ENCODE assay signal across 35 cellular contexts in genomic region chr4:7575426-7575825, GRCh38.
DNase-seq lines count a peak whose midpoint lies in the region; ATAC-seq, FAIRE-seq and TF ChIP-seq lines count a peak whose summit lies in the region.
"Had no signal": no experiment of that assay in that cellular context is flagged by ENCODE, and none has a peak within 500 bp of the region (broad histone marks: within the 10 kb centered on the region; RNA-seq: fewer than 3 reads in every experiment).

No MANE protein-coding gene starts in this region.

- H3K27ac ChIP-seq in HepG2 (ENCODE audit: extremely low read length, insufficient read depth, low read length) (no peak overlapping the region), right lobe of liver (no peak overlapping the region), IMR-90 (ENCODE audit: insufficient read depth, low read length) (no peak overlapping the region), K562 (ENCODE audit: extremely low read depth, low read depth, low read length) (no peak overlapping the region)
- H3K27ac ChIP-seq: 22Rv1; A549; BLaER1; BLaER1 treated with 17β-estradiol and CSF1 and Interleukin-3, amounts not matched to agents 10 nM and 100 nM; C4-2B had no signal

- H3K27me3 Mint-ChIP-seq in WTC11 (ENCODE audit: low read depth) = peaks cover 14% of the 10 kb centered on the region
- H3K27me3 Mint-ChIP-seq: B cell had no signal

- H3K4me2 ChIP-seq in HepG2 (ENCODE audit: low read depth, low read length) (no peak overlapping the region), IMR-90 (ENCODE audit: low read depth, low read length) (no peak overlapping the region), K562 (ENCODE audit: insufficient read depth, low read length) (no peak overlapping the region)
- H3K4me2 ChIP-seq: A549 had no signal

- no peak for TF ChIP-seq RAD21 in HepG2 (CRISPR knock-in tag; IDR thresholded peaks at IDR 0.05)
- TF ChIP-seq RAD21 in IMR-90 (IDR thresholded peaks at IDR 0.05; ENCODE audit: low read length) = no peak
- no peak for TF ChIP-seq RAD21 in K562 (CRISPR knock-in tag; conservative IDR thresholded peaks at IDR 0.05 in 1 of 2, IDR thresholded peaks at IDR 0.05 in 1 of 2)

- no peak overlapping the region for H2BK5ac ChIP-seq in IMR-90 (ENCODE audit: low read depth, low read length, poor library complexity, severe bottlenecking)

- no peak overlapping the region for H3K4me3 Mint-ChIP-seq in WTC11
- H3K4me3 Mint-ChIP-seq: B cell; CD14-positive monocyte; CD4-positive, alpha-beta memory T cell; CD4-positive, alpha-beta T cell; CD4-positive, CD25-positive, alpha-beta regulatory T cell; CD8-positive, alpha-beta memory T cell; CD8-positive, alpha-beta T cell had no signal

- dilution Hi-C loops in IMR-90 (cut with HindIII; ENCODE audit: low sequenced_read_pairs, unreplicated experiment) = no loop called here

- H3K36me3 ChIP-seq in HepG2 (replicated peaks in 1 of 2; ENCODE audit: control insufficient read depth in 1 of 2, insufficient read depth in 2 of 2, low read length in 2 of 2) (no peaks in the 10 kb centered on the region; a peak in 1 of 5 replicates), right lobe of liver (no peaks in the 10 kb centered on the region), IMR-90 (ENCODE audit: control insufficient read depth, insufficient read depth, low read length) (no peaks in the 10 kb centered on the region), K562 (ENCODE audit: control insufficient read depth, insufficient read depth, low read length) (no peaks in the 10 kb centered on the region)
- H3K36me3 ChIP-seq: BE2C had no signal

- no peak for FAIRE-seq in HepG2 (lab: Jason Lieb, UNC)
- no peak for FAIRE-seq in K562 (lab: Jason Lieb, UNC)
- FAIRE-seq: A204.1, A549, D721Med had no signal

- H3K4me1 Mint-ChIP-seq in WTC11 = peaks cover 10% of the 10 kb centered on the region
- H3K4me1 Mint-ChIP-seq: B cell; CD14-positive monocyte; CD4-positive, alpha-beta memory T cell; CD4-positive, CD25-positive, alpha-beta regulatory T cell; CD8-positive, alpha-beta memory T cell had no signal

- no TSS peak for BruUV-seq in HepG2 (replicated peaks; lab: Mats Ljungman, UMichigan)
- BruUV-seq in IMR-90 (replicated peaks; lab: Mats Ljungman, UMichigan) = no TSS peak
- no TSS peak for BruUV-seq in K562 (replicated peaks; lab: Mats Ljungman, UMichigan)

- no peak overlapping the region for H2AK9ac ChIP-seq in IMR-90 (replicated peaks; ENCODE audit: low read depth, low read length, poor library complexity)

- H3K36me3 Mint-ChIP-seq in WTC11 = peaks cover 33% of the 10 kb centered on the region
- H3K36me3 Mint-ChIP-seq: CD8-positive, alpha-beta T cell had no signal

- H3K14ac ChIP-seq in IMR-90 (replicated peaks; ENCODE audit: low read depth, low read length) = no peak overlapping the region

- intact Hi-C loops in HepG2 (cut with micrococcal nuclease; ENCODE audit: unreplicated experiment) (no loop called here), right lobe of liver (cut with DNase I) (no loop called here), IMR-90 (cut with micrococcal nuclease) (no loop called here), K562 (cut with micrococcal nuclease) (no loop called here)

- no peak overlapping the region for H4K91ac ChIP-seq in IMR-90 (ENCODE audit: insufficient read depth, low read depth, low read length)

- TF ChIP-seq POLR2A in HepG2 (IDR thresholded peaks at IDR 0.05; ENCODE audit: insufficient read depth in 1 of 2, low read depth in 2 of 2, low read length in 2 of 2) (no peak), right lobe of liver (IDR thresholded peaks at IDR 0.05) (no peak), IMR-90 (IDR thresholded peaks at IDR 0.05; ENCODE audit: low read depth, low read length) (no peak), K562 (conservative IDR thresholded peaks at IDR 0.05) (no peak)

- no peaks in the 10 kb centered on the region for H3K9me1 ChIP-seq in IMR-90 (ENCODE audit: insufficient read depth, low read length)
- H3K9me1 ChIP-seq in K562 (ENCODE audit: control insufficient read depth, insufficient read depth, low read length) = no peaks in the 10 kb centered on the region

- in situ Hi-C loops in HepG2 (cut with HindIII; ENCODE audit: extremely low pct_ligation_motif_present, low pct_unique_long_range_greater_than_20kb) (no loop called here), IMR-90 (cut with MboI; ENCODE audit: low sequenced_read_pairs) (no loop called here), K562 (cut with MboI) (no loop called here)

- no peaks in the 10 kb centered on the region for H3K27me3 ChIP-seq in HepG2 (ENCODE audit: control insufficient read depth in 1 of 2, insufficient read depth in 2 of 2, low read length in 2 of 2)
- no peaks in the 10 kb centered on the region for H3K27me3 ChIP-seq in right lobe of liver
- peaks cover 6% of the 10 kb centered on the region for H3K27me3 ChIP-seq in IMR-90 (ENCODE audit: control insufficient read depth, insufficient read depth, low read length)
- 0 out of 5 replicates have a peak, but pooled peaks cover 0 to 3% of the 10 kb centered on the region in 2 experiments for H3K27me3 ChIP-seq in K562 (ENCODE audit: control insufficient read depth in 2 of 2, insufficient read depth in 2 of 2, low read length in 2 of 2)
- H3K27me3 ChIP-seq: BE2C; BLaER1; BLaER1 treated with 17β-estradiol and CSF1 and Interleukin-3, amounts not matched to agents 10 nM and 100 nM had no signal

- no peak overlapping the region for H3K9ac ChIP-seq in HepG2 (ENCODE audit: insufficient read depth, low read depth, low read length)
- H3K9ac ChIP-seq in IMR-90 (ENCODE audit: low read depth, low read length) = no peak overlapping the region
- H3K9ac ChIP-seq in K562 (ENCODE audit: insufficient read depth in 1 of 2, low read depth in 2 of 2, low read length in 2 of 2) = no peak overlapping the region
- H3K9ac ChIP-seq: BLaER1; BLaER1 treated with 17β-estradiol and CSF1 and Interleukin-3, amounts not matched to agents 10 nM and 100 nM had no signal

- no peak overlapping the region for H4K8ac ChIP-seq in IMR-90 (ENCODE audit: low read depth in 2 of 2, low read length in 2 of 2)

- H2BK20ac ChIP-seq in IMR-90 (ENCODE audit: low read depth, low read length) = no peak overlapping the region

- WGBS in HepG2 (ENCODE audit: low lambda C conversion rate) = 46% methylated on average over 6 of the region's 6 CpGs
- WGBS in right lobe of liver (ENCODE audit: insufficient coverage, low coverage, low lambda C conversion rate, missing lambda C conversion rate) = 64% methylated on average over 6 of the region's 6 CpGs
- 50% methylated on average over 2 of the region's 6 CpGs; no CpG with 5 or more reads in 1 of the 2 experiments for WGBS in IMR-90 (ENCODE audit: extremely low coverage in 2 of 2, insufficient read length in 1 of 2), 2 experiments
- WGBS in K562 (ENCODE audit: insufficient coverage, low coverage, missing lambda C conversion rate) = 0% methylated on average over 6 of the region's 6 CpGs

- TF ChIP-seq EP300 in HepG2 (IDR thresholded peaks at IDR 0.05; ENCODE audit: low read depth in 2 of 2, low read length in 2 of 2) (no peak), HepG2 (CRISPR knock-in tag; IDR thresholded peaks at IDR 0.05; ENCODE audit: borderline replicate concordance) (no peak), K562 (IDR thresholded peaks at IDR 0.05; ENCODE audit: low read length) (no peak)

- no peak overlapping the region for H2AK5ac ChIP-seq in IMR-90 (ENCODE audit: low read depth, low read length)

- no peaks in the 10 kb centered on the region for H3K79me1 ChIP-seq in IMR-90 (ENCODE audit: low read depth in 1 of 2, low read length in 2 of 2)

- no peak overlapping the region for H4K5ac ChIP-seq in IMR-90 (ENCODE audit: low read depth, low read length)

- H3K27ac Mint-ChIP-seq in WTC11 = no peak overlapping the region
- H3K27ac Mint-ChIP-seq: B cell; CD14-positive monocyte; CD4-positive, alpha-beta memory T cell; CD4-positive, alpha-beta T cell; CD8-positive, alpha-beta memory T cell; CD8-positive, alpha-beta T cell had no signal

- H3K9me3 ChIP-seq in HepG2 (ENCODE audit: low read length) (peaks cover 46% of the 10 kb centered on the region), right lobe of liver (peaks cover 0 to 18% (median 6%) of the 10 kb centered on the region in 4 donors), IMR-90 (ENCODE audit: control insufficient read depth, insufficient read depth, low read length) (peaks cover 54% of the 10 kb centered on the region), K562 (replicated peaks; ENCODE audit: control insufficient read depth, insufficient read depth, low read depth, low read length) (no peaks in the 10 kb centered on the region)

- H3K79me2 ChIP-seq in HepG2 (ENCODE audit: insufficient read depth, low read length) = no peaks in the 10 kb centered on the region
- no peaks in the 10 kb centered on the region for H3K79me2 ChIP-seq in K562 (ENCODE audit: control insufficient read depth, insufficient read depth, low read length)

- H2AFZ ChIP-seq in HepG2 (ENCODE audit: low read length) = no peak overlapping the region
- no peak overlapping the region for H2AFZ ChIP-seq in IMR-90 (replicated peaks; ENCODE audit: low read length, poor library complexity)
- H2AFZ ChIP-seq in K562 (ENCODE audit: low read depth, low read length) = no peak overlapping the region

- no peak for DNase-seq in HepG2 (ENCODE audit: low spot score)
- DNase-seq in right lobe of liver = no peak
- no peak for DNase-seq in IMR-90
- DNase-seq in K562 (ENCODE audit: extremely low read depth in 1 of 4, low spot score in 3 of 4) = no peak
- no peak for DNase-seq in AG08396 (ENCODE audit: low spot score)
- no peak for DNase-seq in WTC11 (ENCODE audit: low spot score)
- DNase-seq: 8988T; ACHN; AML-193; BE2C; C1 segment of cervical spinal cord; Caco-2; Calu3; CD4-positive, alpha-beta memory T cell; CD4-positive, alpha-beta T cell; CD4-positive, CD25-positive, alpha-beta regulatory T cell; CD8-positive, alpha-beta memory T cell; CD8-positive, alpha-beta T cell; COR-L47; DMS 273 treated with DMSO at 0.1 percent for 48 hours; DMS153; DMS53; DMS79; DMS79 treated with DMSO at 0.1 percent for 48 hours; DND-41; EL had no signal

- no peak overlapping the region for H3K23ac ChIP-seq in IMR-90 (ENCODE audit: low read depth, low read length)

- H3K56ac ChIP-seq in IMR-90 (ENCODE audit: extremely low read depth, insufficient read depth, low read length) = no peak overlapping the region

- TF ChIP-seq CTCF in HepG2 (CRISPR knock-in tag; IDR thresholded peaks at IDR 0.05) = no peak
- no peak for TF ChIP-seq CTCF in right lobe of liver (IDR thresholded peaks at IDR 0.05)
- TF ChIP-seq CTCF in IMR-90 (conservative IDR thresholded peaks at IDR 0.05; ENCODE audit: low read depth, low read length) = no peak
- TF ChIP-seq CTCF in K562 (IDR thresholded peaks at IDR 0.05 in 2 of 3, conservative IDR thresholded peaks at IDR 0.05 in 1 of 3; ENCODE audit: insufficient read depth in 2 of 3, low read depth in 1 of 3, low read length in 3 of 3) = no peak
- no peak for TF ChIP-seq CTCF in WTC11 (IDR thresholded peaks at IDR 0.05)

- no peak overlapping the region for H3K4ac ChIP-seq in IMR-90 (ENCODE audit: low read depth, low read length)

- no peak overlapping the region for H2BK120ac ChIP-seq in IMR-90 (ENCODE audit: low read depth, low read length)

- CTCF ChIA-PET in HepG2 (lab: Yijun Ruan, JAX; ENCODE audit: low intra/inter-chr PET ratio, low total read pairs) = no interaction called here
- CTCF ChIA-PET in IMR-90 (lab: Yijun Ruan, JAX) = no interaction called here
- CTCF ChIA-PET in K562 (lab: Yijun Ruan, JAX; ENCODE audit: low intra/inter-chr PET ratio) = no interaction called here
- CTCF ChIA-PET in WTC11 (lab: Charles Lee) = no interaction called here

- POLR2A ChIA-PET in HepG2 (lab: Yijun Ruan, JAX) (no interaction called here), IMR-90 (lab: Charles Lee; ENCODE audit: unreplicated experiment) (no interaction called here), K562 (lab: Yijun Ruan, JAX) (no interaction called here), WTC11 (lab: Charles Lee) (no interaction called here)

- H3K9me3 Mint-ChIP-seq in WTC11 = peaks cover 43% of the 10 kb centered on the region

- peaks cover 7% of the 10 kb centered on the region; the same call in 1 of the 2 replicates for H3K4me1 ChIP-seq in HepG2 (ENCODE audit: insufficient read depth, low read length)
- H3K4me1 ChIP-seq in right lobe of liver = no peaks in the 10 kb centered on the region
- no peaks in the 10 kb centered on the region for H3K4me1 ChIP-seq in IMR-90 (ENCODE audit: control insufficient read depth, insufficient read depth, low read length)
- no peaks in the 10 kb centered on the region for H3K4me1 ChIP-seq in K562 (replicated peaks in 1 of 2; ENCODE audit: control insufficient read depth in 2 of 2, insufficient read depth in 2 of 2, low read length in 2 of 2)
- H3K4me1 ChIP-seq: A549, BE2C, Caco-2 had no signal

- no peak overlapping the region for H3K18ac ChIP-seq in IMR-90 (ENCODE audit: low read depth, low read length)

- H3K4me3 ChIP-seq in HepG2 (replicated peaks in 1 of 3; ENCODE audit: insufficient read depth in 1 of 3, low read depth in 2 of 3, low read length in 3 of 3) (no peak overlapping the region), right lobe of liver (no peak overlapping the region), IMR-90 (ENCODE audit: insufficient read depth, low read depth, low read length) (no peak overlapping the region), K562 (no peak overlapping the region)
- H3K4me3 ChIP-seq: A549 had no signal

- ATAC-seq in HepG2 (no peak), right lobe of liver (no peak), IMR-90 (ENCODE audit: low read depth) (no peak), K562 (no peak), WTC11 (no peak)
- ATAC-seq: A549; CD8-positive, alpha-beta T cell had no signal

- no peak overlapping the region for H2BK15ac ChIP-seq in IMR-90 (ENCODE audit: low read depth, low read length)

- H4K20me1 ChIP-seq in HepG2 (ENCODE audit: insufficient read depth, low read length) (no peaks in the 10 kb centered on the region), IMR-90 (ENCODE audit: insufficient read depth, low read length) (no peaks in the 10 kb centered on the region), K562 (replicated peaks; ENCODE audit: control insufficient read depth, insufficient read depth, low read length) (no peaks in the 10 kb centered on the region)
- H4K20me1 ChIP-seq: BLaER1 treated with 17β-estradiol and CSF1 and Interleukin-3, amounts not matched to agents 10 nM and 100 nM had no signal

Comparison
In these comparisons a context has a peak if more than half of its experiments do, and no peak if none do; other contexts are left out.
1. Of the 241 proteins assayed by ChIP-seq in both HepG2 and K562: peak only in HepG2: FOXA3; only in K562: none; in both: CEBPB; in neither: 239.